15 cellular contexts compared by ENCODE assay signal in the genomic region with DNA sequence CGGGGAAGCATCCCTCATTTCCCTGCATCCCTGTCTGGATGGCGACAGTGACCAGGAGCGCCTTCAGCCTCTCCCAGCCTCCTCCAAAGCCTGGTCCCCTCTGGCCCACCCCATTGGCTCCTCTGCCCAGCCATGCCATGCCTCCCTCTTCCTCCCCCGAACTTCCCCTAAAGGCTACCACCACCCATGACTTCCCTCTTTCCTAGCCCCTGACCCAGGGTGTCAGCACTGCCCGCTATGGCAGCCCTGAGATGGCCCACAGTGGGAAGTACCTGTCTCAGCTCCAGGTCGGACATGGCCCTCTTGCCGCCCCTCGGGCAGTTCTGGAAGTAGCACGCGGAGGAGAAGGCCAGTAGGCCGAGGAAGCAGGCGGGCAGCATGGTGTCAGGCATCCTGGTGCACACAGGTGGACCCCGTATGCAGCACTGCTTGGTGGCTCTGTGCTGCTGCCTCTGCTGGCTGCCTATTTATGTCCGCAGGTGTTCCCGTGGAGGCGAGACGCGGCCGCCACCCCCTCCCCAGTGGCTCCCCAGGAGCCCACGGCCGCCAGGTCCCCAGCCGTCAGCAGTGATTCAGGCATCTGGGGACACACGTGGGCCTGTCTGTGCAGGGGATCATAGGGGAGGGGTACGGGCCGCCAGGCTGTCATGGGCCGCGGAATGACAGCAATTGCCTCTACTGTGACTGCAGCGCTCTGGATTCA. TPM values are rescaled to one million over a fixed set of nuclear protein-coding genes. Genes with fewer than 3 reads are reported as not detected.
DNase-seq lines count a peak whose midpoint lies in the region; ATAC-seq and TF ChIP-seq lines count a peak whose summit lies in the region.
"Had no signal": no experiment of that assay in that cellular context is flagged by ENCODE, and none has a peak within 500 bp of the region (broad histone marks: within the 10 kb centered on the region; RNA-seq: fewer than 3 reads in every experiment).

A gene with protein sequence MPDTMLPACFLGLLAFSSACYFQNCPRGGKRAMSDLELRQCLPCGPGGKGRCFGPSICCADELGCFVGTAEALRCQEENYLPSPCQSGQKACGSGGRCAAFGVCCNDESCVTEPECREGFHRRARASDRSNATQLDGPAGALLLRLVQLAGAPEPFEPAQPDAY (minus strand): TSS at position 442 of the 703 bp plus-strand sequence. CDS start 50 bp downstream, at position 392.

- TF ChIP-seq CTCF in GM10248 (IDR thresholded peaks at IDR 0.05; ENCODE audit: control extremely low read depth, extremely low read depth, low read depth, missing control alignments) (no peak), brain (conservative IDR thresholded peaks at IDR 0.05) (no peak)

- no peaks in the 10 kb centered on the region for H3K36me3 Mint-ChIP-seq in brain
- no peaks in the 10 kb centered on the region for H3K36me3 Mint-ChIP-seq in natural killer cell treated with Interleukin-12 subunit alpha and Interleukin-12 subunit beta and Interleukin-15 and Interleukin-18, amount 100 ng/mL, for 72 hours

- H3K9me3 Mint-ChIP-seq in brain = peaks cover 0 to 6% (median under 1%) of the 10 kb centered on the region in 5 experiments
- H3K9me3 Mint-ChIP-seq in natural killer cell treated with Interleukin-12 subunit alpha and Interleukin-12 subunit beta and Interleukin-15 and Interleukin-18, amount 100 ng/mL, for 72 hours = no peaks in the 10 kb centered on the region

- DNase-seq in AG20443 (ENCODE audit: low spot score) (peak; percentile 8), GM10248 (ENCODE audit: extremely low spot score) (peak; percentile 11), GM19238 (ENCODE audit: insufficient read length, low spot score) (no peak)
- no peak for DNase-seq in natural killer cell treated with Interleukin-12 subunit alpha and Interleukin-12 subunit beta and Interleukin-15 and Interleukin-18, amount 100 ng/mL, for 72 hours (ENCODE audit: low spot score)
- no peak for DNase-seq in activated CD8-positive, alpha-beta memory T cell treated with anti-CD3 and anti-CD28 coated beads, Interleukin-2, amount 50 U/mL, for 48 hours
- DNase-seq: activated CD4-positive, alpha-beta T cell treated with anti-CD3 and anti-CD28 coated beads for 1 hour; body of pancreas; DND-41; NCI-H1048; NCI-H446 had no signal

- peak within 1 kb of the TSS in 1 of 5 experiments; percentile 53 for H3K4me3 Mint-ChIP-seq in brain
- peak within 1 kb of the TSS; percentile 38 for H3K4me3 Mint-ChIP-seq in natural killer cell treated with Interleukin-12 subunit alpha and Interleukin-12 subunit beta and Interleukin-15 and Interleukin-18, amount 100 ng/mL, for 72 hours

- CTCF ChIA-PET in GM10248 (lab: Yijun Ruan, JAX) = no interaction called here

- no peak within 1 kb of the TSS for H3K27ac Mint-ChIP-seq in brain
- H3K27ac Mint-ChIP-seq in natural killer cell treated with Interleukin-12 subunit alpha and Interleukin-12 subunit beta and Interleukin-15 and Interleukin-18, amount 100 ng/mL, for 72 hours = no peak within 1 kb of the TSS

- no peaks in the 10 kb centered on the region for H3K4me1 Mint-ChIP-seq in brain
- H3K4me1 Mint-ChIP-seq in natural killer cell treated with Interleukin-12 subunit alpha and Interleukin-12 subunit beta and Interleukin-15 and Interleukin-18, amount 100 ng/mL, for 72 hours (ENCODE audit: low read depth in 2 of 2) = peaks cover 0 to 4% of the 10 kb centered on the region in 2 donors

- no peak for ATAC-seq in natural killer cell treated with Interleukin-12 subunit alpha and Interleukin-12 subunit beta and Interleukin-15 and Interleukin-18, amount 100 ng/mL, for 72 hours
- no peak for ATAC-seq in GM21526 (IDR thresholded peaks at IDR 0.05; ENCODE audit: low FRiP score, unreplicated experiment)
- ATAC-seq in activated CD4-positive, CD25-positive, alpha-beta regulatory T cell treated with anti-CD3 and anti-CD28 coated beads, Interleukin-2, amount 50 U/mL, for 24 hours = no peak
- ATAC-seq: body of pancreas had no signal

- H3K27me3 Mint-ChIP-seq in brain = peaks cover 48% of the 10 kb centered on the region
- peaks cover 42 to 47% of the 10 kb centered on the region in 2 donors for H3K27me3 Mint-ChIP-seq in natural killer cell treated with Interleukin-12 subunit alpha and Interleukin-12 subunit beta and Interleukin-15 and Interleukin-18, amount 100 ng/mL, for 72 hours

- POLR2A ChIA-PET in GM10248 (lab: Yijun Ruan, JAX) = no interaction called here

RNA-seq across cellular contexts. Expression of the gene that starts here (rescaled TPM):
- polyA plus RNA-seq in brain (ENCODE audit: insufficient read depth, low read depth, low replicate concordance) = 1,079 TPM
- total RNA-seq in natural killer cell treated with Interleukin-12 subunit alpha and Interleukin-12 subunit beta and Interleukin-15 and Interleukin-18, amount 100 ng/mL, for 72 hours = not detected
- total RNA-seq: body of pancreas, lung microvascular endothelial cell, thoracic aorta had no signal

Comparison
In these comparisons a context has a peak if more than half of its experiments do, and no peak if none do; other contexts are left out.
1. DNase-seq: peak in AG20443 (single experiment) and GM10248 (single experiment); none in natural killer cell treated with Interleukin-12 subunit alpha and Interleukin-12 subunit beta and Interleukin-15 and Interleukin-18, amount 100 ng/mL, for 72 hours (single experiment), GM19238 (single experiment) and activated CD8-positive, alpha-beta memory T cell treated with anti-CD3 and anti-CD28 coated beads, Interleukin-2, amount 50 U/mL, for 48 hours (single experiment).